Comparison of ENCODE assay signal across 10 cellular contexts in genomic region chr4:173490817-173491518, GRCh38. TPM values are rescaled to one million over a fixed set of nuclear protein-coding genes. Genes with fewer than 3 reads are reported as not detected.
A peak's percentile ranks its signal among the peaks of the same experiment; 100 is the strongest.
DNase-seq lines count a peak whose midpoint lies in the region; ATAC-seq and TF ChIP-seq lines count a peak whose summit lies in the region.
"Had no signal": no experiment of that assay in that cellular context is flagged by ENCODE, and none has a peak within 500 bp of the region (broad histone marks: within the 10 kb centered on the region; RNA-seq: fewer than 3 reads in every experiment).

No MANE protein-coding gene starts in this region.

- no peaks in the 10 kb centered on the region for H3K36me3 ChIP-seq in BE2C
- H3K36me3 ChIP-seq in MG63, result peaks cover 5% of the 10 kb centered on the region; the same call in 1 of the 2 replicates
- no peaks in the 10 kb centered on the region for H3K36me3 ChIP-seq in brain microvascular endothelial cell (replicated peaks)
- H3K36me3 ChIP-seq: cardiac muscle cell, WERI-Rb-1 had no signal

- DNase-seq in BE2C, result peak; percentile 55
- peak; percentile 50 for DNase-seq in MG63
- peak; percentile 49 for DNase-seq in brain microvascular endothelial cell
- peak; percentile 84 to 89 for DNase-seq in lung microvascular endothelial cell (ENCODE audit: low read depth in 2 of 2)
- no peak for DNase-seq in NCI-H2227 (lab: John Stamatoyannopoulos, UW; ENCODE audit: unreplicated experiment)
- DNase-seq in NCI-H1436 (lab: John Stamatoyannopoulos, UW), result no peak
- DNase-seq in hippocampal formation (lab: John Stamatoyannopoulos, UW), result no peak
- DNase-seq: WERI-Rb-1 had no signal

- no peak overlapping the region for H3K27ac ChIP-seq in brain microvascular endothelial cell
- H3K27ac ChIP-seq: WERI-Rb-1 had no signal

- peaks cover 15% of the 10 kb centered on the region for H3K4me1 ChIP-seq in BE2C

- no peak for ATAC-seq in HG03432 (IDR thresholded peaks at IDR 0.05; ENCODE audit: unreplicated experiment)

- H3K4me3 ChIP-seq in BE2C (ENCODE audit: low read depth, low read length) (no peak overlapping the region), MG63 (no peak overlapping the region), brain microvascular endothelial cell (ENCODE audit: low read depth, low read length) (no peak overlapping the region)
- H3K4me3 ChIP-seq: cardiac muscle cell had no signal

- TF ChIP-seq CTCF in BE2C (IDR thresholded peaks at IDR 0.05; ENCODE audit: low read depth, low read length) (no peak), brain microvascular endothelial cell (IDR thresholded peaks at IDR 0.05; ENCODE audit: low read depth, low read length, missing control alignments) (no peak)

- in situ Hi-C loops in brain microvascular endothelial cell (cut with HindIII; ENCODE audit: low pct_ligation_motif_present, low sequenced_read_pairs), result no loop called here

- no peaks in the 10 kb centered on the region for H3K9me3 ChIP-seq in BE2C
- H3K9me3 ChIP-seq in MG63, result no peaks in the 10 kb centered on the region

- H3K27me3 ChIP-seq in BE2C, result no peaks in the 10 kb centered on the region
- no peaks in the 10 kb centered on the region for H3K27me3 ChIP-seq in MG63
- peaks cover 3% of the 10 kb centered on the region for H3K27me3 ChIP-seq in brain microvascular endothelial cell (replicated peaks)
- H3K27me3 ChIP-seq: cardiac muscle cell had no signal

RNA-seq across cellular contexts. Expression of gene HAND2, which starts 39.1 kb away (rescaled TPM):
- polyA plus RNA-seq in BE2C (2012; ENCODE audit: insufficient read depth, insufficient read length, low read depth), result 244 TPM
- total RNA-seq in MG63 (2014; rRNA removed; shearing (Covaris generic); ENCODE audit: low replicate concordance), result 0.16 and 23.8 TPM in 2 replicates
- total RNA-seq in lung microvascular endothelial cell, result not detected in 2 replicates

Comparison
In these comparisons a context has a peak if more than half of its experiments do, and no peak if none do; other contexts are left out.
1. DNase-seq: peak in BE2C (single experiment), MG63 (single experiment), brain microvascular endothelial cell (single experiment) and lung microvascular endothelial cell (2 of 2); none in NCI-H2227 (single experiment), NCI-H1436 (single experiment) and hippocampal formation (0 of 2).